ENCODE assay signal across 8 cellular contexts in the genomic region with DNA sequence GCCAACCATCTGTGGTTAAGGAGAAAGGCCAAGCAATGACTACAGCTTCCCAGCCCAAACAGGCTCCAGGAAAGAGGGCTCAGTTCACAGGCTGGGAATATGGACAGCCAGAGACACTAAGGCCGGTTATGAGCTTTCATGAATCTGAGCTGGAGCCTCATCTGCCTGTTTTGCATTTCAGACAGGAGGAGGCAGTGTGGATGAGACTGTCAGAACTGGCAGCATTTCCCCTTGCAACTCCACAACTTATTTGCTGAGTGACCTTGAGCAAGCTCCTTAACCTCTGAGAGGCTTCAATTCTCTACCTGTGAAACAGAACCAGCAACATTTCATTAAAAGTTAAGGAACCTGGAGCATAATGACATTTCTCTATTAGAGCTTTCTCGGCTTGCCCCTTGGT.
DNase-seq lines count a peak whose midpoint lies in the region; ATAC-seq and TF ChIP-seq lines count a peak whose summit lies in the region.

No MANE protein-coding gene starts in this region.

- H3K79me2 ChIP-seq in mammary epithelial cell (ENCODE audit: insufficient read depth, low read length), result no peaks in the 10 kb centered on the region

- H3K27me3 Mint-ChIP-seq in natural killer cell (ENCODE audit: low read depth in 2 of 2), result no peaks in the 10 kb centered on the region

- H3K9ac ChIP-seq in mammary epithelial cell (ENCODE audit: insufficient read depth, low read length), result no peak overlapping the region

- H2AFZ ChIP-seq in mammary epithelial cell (ENCODE audit: low read depth, low read length), result no peak overlapping the region

- peak; percentile 48 for ATAC-seq in HG03139 (IDR thresholded peaks at IDR 0.05; ENCODE audit: unreplicated experiment)
- ATAC-seq in natural killer cell, result no peak

- no peaks in the 10 kb centered on the region for H4K20me1 ChIP-seq in mammary epithelial cell (ENCODE audit: insufficient read depth, low read length)

- CTCF ChIA-PET in mammary epithelial cell (lab: Charles Lee; ENCODE audit: low non-redundant PET), result interaction anchor here (0.6 to 1.0 kb wide), 4 partner anchors 145 to 633 kb away, joined by 3 to 4 read pairs (median 3); no protein-coding TSS in a partner anchor

- peak overlapping the region; percentile 93 to 95 for H3K27ac Mint-ChIP-seq in natural killer cell

- H3K4me1 ChIP-seq in mammary epithelial cell (ENCODE audit: insufficient read depth, low read length), result no peaks in the 10 kb centered on the region

- in situ Hi-C loops in mammary epithelial cell (cut with MboI; ENCODE audit: low sequenced_read_pairs in 2 of 2), result no loop called here

- no peaks in the 10 kb centered on the region for H3K9me3 ChIP-seq in mammary epithelial cell (replicated peaks; ENCODE audit: insufficient read depth, low read length)

- DNase-seq in NCI-H82 (lab: John Stamatoyannopoulos, UW), result peak; percentile 19
- no peak for DNase-seq in NCI-H82 treated with DMSO at 0.1 percent for 48 hours (lab: John Stamatoyannopoulos, UW; ENCODE audit: unreplicated experiment)
- no peak for DNase-seq in mammary epithelial cell
- no peak for DNase-seq in natural killer cell
- no peak for DNase-seq in NCI-H2107 (lab: John Stamatoyannopoulos, UW)
- DNase-seq in NCI-H2171 treated with DMSO at 0.1 percent for 48 hours (lab: John Stamatoyannopoulos, UW), result no peak
- DNase-seq in DMS79 (lab: John Stamatoyannopoulos, UW), result no peak

- BruUV-seq in mammary epithelial cell (replicated peaks; lab: Mats Ljungman, UMichigan), result no TSS peak

- H3K4me2 ChIP-seq in mammary epithelial cell (ENCODE audit: insufficient read depth, low read depth, low read length), result no peak overlapping the region

- peak overlapping the region; percentile 77 for H3K4me3 Mint-ChIP-seq in natural killer cell

- no peak overlapping the region for H3K4me3 ChIP-seq in mammary epithelial cell (replicated peaks in 1 of 3; ENCODE audit: insufficient read depth in 1 of 3, low read depth in 2 of 3, low read length in 3 of 3)

- H3K27me3 ChIP-seq in mammary epithelial cell (ENCODE audit: insufficient read depth, low read length), result peaks cover 3% of the 10 kb centered on the region

- no peak overlapping the region for H3K27ac ChIP-seq in mammary epithelial cell (ENCODE audit: insufficient read depth, low read depth, low read length)

- WGBS in mammary epithelial cell (ENCODE audit: low coverage, missing lambda C conversion rate), result 98% methylated on average over 2 of the region's 2 CpGs

- dilution Hi-C loops in mammary epithelial cell (cut with HindIII; ENCODE audit: low sequenced_read_pairs), result loop anchor here (25.0 kb wide), 2 partner anchors 314 to 514 kb away; no protein-coding TSS in a partner anchor

- H3K9me3 Mint-ChIP-seq in natural killer cell, result no peaks in the 10 kb centered on the region

- TF ChIP-seq CTCF in mammary epithelial cell (conservative IDR thresholded peaks at IDR 0.05 in 1 of 2, IDR thresholded peaks at IDR 0.05 in 1 of 2; ENCODE audit: extremely low read depth in 1 of 2, insufficient read depth in 1 of 2, low read depth in 1 of 2, low read length in 2 of 2) (peak; percentile 10 to 37), natural killer cell (IDR thresholded peaks at IDR 0.05) (peak; percentile 24)

- no peaks in the 10 kb centered on the region for H3K36me3 ChIP-seq in mammary epithelial cell (ENCODE audit: insufficient read depth, low read length)

- H3K4me1 Mint-ChIP-seq in natural killer cell, result peaks cover 82 to 84% of the 10 kb centered on the region in 2 donors

- intact Hi-C loops in mammary epithelial cell (cut with micrococcal nuclease), result no loop called here
- intact Hi-C loops in natural killer cell (cut with micrococcal nuclease), result loop anchor here (10.0 kb wide), 2 partner anchors 49 to 401 kb away; no protein-coding TSS in a partner anchor

- H3K36me3 Mint-ChIP-seq in natural killer cell, result no peaks in the 10 kb centered on the region
